Comparison of ENCODE assay signal across 20 cellular contexts in the genomic region with DNA sequence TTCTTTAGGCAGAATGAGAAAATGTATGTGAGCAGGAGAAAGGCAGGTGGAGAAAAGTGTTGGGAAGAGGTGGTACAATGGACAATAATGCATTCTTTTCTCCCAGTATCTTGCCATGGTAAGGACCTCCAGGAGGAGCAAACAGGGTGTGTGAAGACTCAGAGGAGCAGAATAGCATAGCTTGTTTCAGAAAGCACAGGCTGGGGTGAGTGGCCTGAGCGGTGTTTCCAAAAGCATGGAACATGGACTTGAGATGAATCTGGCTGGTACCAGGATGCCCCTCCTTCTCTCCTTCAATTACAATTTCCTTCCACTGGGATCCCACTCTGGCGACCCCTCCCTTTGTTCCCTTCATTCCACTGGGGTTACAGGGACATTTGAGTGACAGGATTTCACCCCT.
DNase-seq lines count a peak whose midpoint lies in the region; ATAC-seq, FAIRE-seq and TF ChIP-seq lines count a peak whose summit lies in the region.
"Had no signal": no experiment of that assay in that cellular context is flagged by ENCODE, and none has a peak within 500 bp of the region (broad histone marks: within the 10 kb centered on the region; RNA-seq: fewer than 3 reads in every experiment).

No MANE protein-coding gene starts in this region.

- no peak overlapping the region for H3K4ac ChIP-seq in mesenchymal stem cell (ENCODE audit: low read depth in 1 of 2, low read length in 2 of 2)

- TF ChIP-seq CTCF in HepG2 (CRISPR knock-in tag; IDR thresholded peaks at IDR 0.05) (no peak), right lobe of liver (IDR thresholded peaks at IDR 0.05) (no peak)

- H3K36me3 ChIP-seq in HepG2 (replicated peaks in 1 of 2; ENCODE audit: control insufficient read depth in 1 of 2, insufficient read depth in 2 of 2, low read length in 2 of 2) (no peaks in the 10 kb centered on the region), right lobe of liver (no peaks in the 10 kb centered on the region), mesenchymal stem cell (ENCODE audit: control insufficient read depth in 1 of 2, insufficient read depth in 2 of 2, low read depth in 1 of 2, low read length in 2 of 2) (no peaks in the 10 kb centered on the region)
- H3K36me3 ChIP-seq: BLaER1, HAP-1, MG63 had no signal

- no peaks in the 10 kb centered on the region for H3K79me2 ChIP-seq in HepG2 (ENCODE audit: insufficient read depth, low read length)

- ATAC-seq in HepG2: no peak
- ATAC-seq in right lobe of liver: no peak
- ATAC-seq: K562, Right ventricle myocardium inferior had no signal

- WGBS in HepG2 (ENCODE audit: low lambda C conversion rate): 6% methylated on average over 2 of the region's 2 CpGs
- 6% methylated on average over 1 of the region's 2 CpGs for WGBS in right lobe of liver (ENCODE audit: insufficient coverage, low coverage, low lambda C conversion rate, missing lambda C conversion rate)
- 92% methylated on average over 1 of the region's 2 CpGs for WGBS in mesenchymal stem cell

- H2BK12ac ChIP-seq in mesenchymal stem cell (ENCODE audit: low read length in 2 of 2): peak overlapping the region in 1 of 2 experiments; percentile 37

- H4K20me1 ChIP-seq in HepG2 (ENCODE audit: insufficient read depth, low read length): no peaks in the 10 kb centered on the region
- H4K20me1 ChIP-seq: BLaER1 had no signal

- no peak for FAIRE-seq in HepG2 (lab: Jason Lieb, UNC)
- FAIRE-seq: K562 had no signal

- CTCF ChIA-PET in HepG2 (lab: Yijun Ruan, JAX; ENCODE audit: low intra/inter-chr PET ratio, low total read pairs): no interaction called here

- no peak overlapping the region for H4K8ac ChIP-seq in mesenchymal stem cell (ENCODE audit: low read length)

- intact Hi-C loops in HepG2 (cut with micrococcal nuclease; ENCODE audit: unreplicated experiment) (loop anchor here (10.0 kb wide), 1 partner anchor 382 kb away; no protein-coding TSS in a partner anchor), right lobe of liver (cut with DNase I) (no loop called here)

- no peak for DNase-seq in HepG2 (ENCODE audit: low spot score)
- DNase-seq in right lobe of liver: no peak
- peak; percentile 17 for DNase-seq in midbrain (lab: John Stamatoyannopoulos, UW)
- no peak for DNase-seq in SHP77 treated with DMSO at 0.1 percent for 48 hours (lab: John Stamatoyannopoulos, UW)
- no peak for DNase-seq in kidney glomerular epithelial cell (lab: John Stamatoyannopoulos, UW)
- no peak for DNase-seq in mesenchymal stem cell
- DNase-seq: CD4-positive, alpha-beta T cell; COR-L47; DMS79; MG63; NCI-H1048; NCI-H1417 treated with DMSO at 0.1 percent for 48 hours; NCI-H187; NCI-H748 treated with DMSO at 0.1 percent for 48 hours; OCI-M1 had no signal

- H2AK5ac ChIP-seq in mesenchymal stem cell (ENCODE audit: low read length, severe bottlenecking): no peak overlapping the region

- H3K14ac ChIP-seq in mesenchymal stem cell (ENCODE audit: low read length in 2 of 2): no peak overlapping the region

- no peak overlapping the region for H3K9ac ChIP-seq in HepG2 (ENCODE audit: insufficient read depth, low read depth, low read length)
- H3K9ac ChIP-seq in mesenchymal stem cell (ENCODE audit: low read length): no peak overlapping the region
- H3K9ac ChIP-seq: BLaER1 had no signal

- H3K79me1 ChIP-seq in mesenchymal stem cell (replicated peaks; ENCODE audit: low read length, poor library complexity, severe bottlenecking): no peaks in the 10 kb centered on the region

- H3K4me1 ChIP-seq in HepG2 (ENCODE audit: insufficient read depth, low read length) (no peaks in the 10 kb centered on the region), right lobe of liver (no peaks in the 10 kb centered on the region), mesenchymal stem cell (ENCODE audit: control insufficient read depth, insufficient read depth, low read depth, low read length) (no peaks in the 10 kb centered on the region)
- H3K4me1 ChIP-seq: BLaER1 had no signal

- TF ChIP-seq POLR2A in HepG2 (IDR thresholded peaks at IDR 0.05; ENCODE audit: insufficient read depth in 1 of 2, low read depth in 2 of 2, low read length in 2 of 2) (no peak), right lobe of liver (IDR thresholded peaks at IDR 0.05) (no peak)

- H2BK120ac ChIP-seq in mesenchymal stem cell (ENCODE audit: low read depth, low read length): no peak overlapping the region

- POLR2A ChIA-PET in HepG2 (lab: Yijun Ruan, JAX): no interaction called here

- in situ Hi-C loops in HepG2 (cut with HindIII; ENCODE audit: extremely low pct_ligation_motif_present, low pct_unique_long_range_greater_than_20kb): no loop called here

- H3K27ac ChIP-seq in HepG2 (ENCODE audit: extremely low read length, insufficient read depth, low read length) (no peak overlapping the region), right lobe of liver (no peak overlapping the region), cingulate gyrus (ENCODE audit: low read depth, low read length) (peak overlapping the region; percentile 94), mesenchymal stem cell (ENCODE audit: low read length, poor library complexity, severe bottlenecking) (no peak overlapping the region)
- H3K27ac ChIP-seq: BLaER1 had no signal

- H3K23ac ChIP-seq in mesenchymal stem cell (ENCODE audit: low read length in 2 of 2): no peak overlapping the region

- H2BK5ac ChIP-seq in mesenchymal stem cell (ENCODE audit: low read depth, low read length, poor library complexity, severe bottlenecking): no peak overlapping the region

- TF ChIP-seq RAD21 in HepG2 (CRISPR knock-in tag; IDR thresholded peaks at IDR 0.05): no peak

- BruUV-seq in HepG2 (replicated peaks; lab: Mats Ljungman, UMichigan): no TSS peak

- H3K9me3 ChIP-seq in HepG2 (ENCODE audit: low read length) (no peaks in the 10 kb centered on the region), right lobe of liver (no peaks in the 10 kb centered on the region), mesenchymal stem cell (ENCODE audit: control insufficient read depth, low read length) (no peaks in the 10 kb centered on the region)
- H3K9me3 ChIP-seq: BLaER1, HAP-1, MG63 had no signal

- no peak overlapping the region for H3K18ac ChIP-seq in mesenchymal stem cell (ENCODE audit: low read depth in 1 of 2, low read length in 2 of 2)

- H3K4me3 ChIP-seq in HepG2 (replicated peaks in 1 of 3; ENCODE audit: insufficient read depth in 1 of 3, low read depth in 2 of 3, low read length in 3 of 3) (no peak overlapping the region), right lobe of liver (no peak overlapping the region), mesenchymal stem cell (ENCODE audit: insufficient read depth in 1 of 2, low read depth in 1 of 2, low read length in 2 of 2) (no peak overlapping the region)
- H3K4me3 ChIP-seq: BLaER1, HAP-1, K562, MG63 had no signal

- H3K4me2 ChIP-seq in HepG2 (ENCODE audit: low read depth, low read length) (no peak overlapping the region), mesenchymal stem cell (ENCODE audit: low read length, poor library complexity, severe bottlenecking) (no peak overlapping the region)
- H3K4me2 ChIP-seq: BLaER1 had no signal

- TF ChIP-seq EP300 in HepG2 (IDR thresholded peaks at IDR 0.05; ENCODE audit: low read depth in 2 of 2, low read length in 2 of 2) (no peak), HepG2 (CRISPR knock-in tag; IDR thresholded peaks at IDR 0.05; ENCODE audit: borderline replicate concordance) (no peak)

- H3K27me3 ChIP-seq in HepG2 (ENCODE audit: control insufficient read depth in 1 of 2, insufficient read depth in 2 of 2, low read length in 2 of 2): peaks cover 0 to 11% of the 10 kb centered on the region in 2 experiments; a peak in 2 of 5 replicates
- no peaks in the 10 kb centered on the region for H3K27me3 ChIP-seq in right lobe of liver
- peaks cover under 1 to 15% of the 10 kb centered on the region in 2 experiments for H3K27me3 ChIP-seq in mesenchymal stem cell (ENCODE audit: control insufficient read depth in 1 of 2, insufficient read depth in 1 of 2, low read length in 2 of 2)
- H3K27me3 ChIP-seq: BLaER1, MG63 had no signal

- H4K91ac ChIP-seq in mesenchymal stem cell (ENCODE audit: low read length): no peak overlapping the region

- H2BK15ac ChIP-seq in mesenchymal stem cell (ENCODE audit: low read depth, poor library complexity, severe bottlenecking): no peak overlapping the region

- no peak overlapping the region for H2AFZ ChIP-seq in HepG2 (ENCODE audit: low read length)
- H2AFZ ChIP-seq in mesenchymal stem cell (ENCODE audit: low read depth, low read length): no peak overlapping the region

TF ChIP-seq in HepG2, 621 proteins besides CTCF, POLR2A, EP300 and RAD21 (continues in another document):
- TF ChIP-seq HIC2 (CRISPR knock-in tag; IDR thresholded peaks at IDR 0.05; ENCODE audit: low read depth): no peak
